Comparison of ENCODE assay signal across 8 cellular contexts in genomic region chrX:103248553-103248952, GRCh38. TPM values are rescaled to one million over a fixed set of nuclear protein-coding genes. Genes with fewer than 3 reads are reported as not detected.
DNase-seq lines count a peak whose midpoint lies in the region; ATAC-seq and TF ChIP-seq lines count a peak whose summit lies in the region.

No MANE protein-coding gene starts in this region.

- H3K79me2 ChIP-seq in neural progenitor cell (ENCODE audit: low read depth), result peaks cover 13% of the 10 kb centered on the region

- H3K27ac ChIP-seq in brain microvascular endothelial cell (no peak overlapping the region), neural progenitor cell (no peak overlapping the region)

- H3K4me3 Mint-ChIP-seq in neural progenitor cell, result no peak overlapping the region

- peaks cover 8% of the 10 kb centered on the region for H3K36me3 Mint-ChIP-seq in neural progenitor cell

- no peaks in the 10 kb centered on the region for H3K9me3 ChIP-seq in neural progenitor cell (ENCODE audit: low read depth)

- H3K27me3 ChIP-seq in brain microvascular endothelial cell (replicated peaks), result no peaks in the 10 kb centered on the region
- H3K27me3 ChIP-seq in neural progenitor cell, result no peaks in the 10 kb centered on the region

- no peak overlapping the region for H3K9ac ChIP-seq in neural progenitor cell

- peaks cover 3% of the 10 kb centered on the region for H3K4me1 ChIP-seq in neural progenitor cell

- H2AFZ ChIP-seq in neural progenitor cell (replicated peaks), result no peak overlapping the region

- TF ChIP-seq CTCF in brain microvascular endothelial cell (IDR thresholded peaks at IDR 0.05; ENCODE audit: low read depth, low read length, missing control alignments) (peak; percentile 40), neural progenitor cell (IDR thresholded peaks at IDR 0.05) (peak; percentile 32)

- H4K20me1 ChIP-seq in neural progenitor cell (ENCODE audit: low read depth), result no peaks in the 10 kb centered on the region

- DNase-seq in NCI-H2029 treated with DMSO at 0.1 percent for 48 hours (lab: John Stamatoyannopoulos, UW) (peak; percentile 8), NCI-H2029 (lab: John Stamatoyannopoulos, UW) (no peak), brain microvascular endothelial cell (no peak), neural progenitor cell (ENCODE audit: low spot score) (no peak), COLO668 (lab: John Stamatoyannopoulos, UW; ENCODE audit: unreplicated experiment) (no peak)
- no peak for DNase-seq in activated CD4-positive, CD25-positive, alpha-beta regulatory T cell (lab: John Stamatoyannopoulos, UW)

- H3K36me3 ChIP-seq in brain microvascular endothelial cell (replicated peaks) (no peaks in the 10 kb centered on the region), neural progenitor cell (no peaks in the 10 kb centered on the region)

- no peak overlapping the region for H3K4me2 ChIP-seq in neural progenitor cell

- H3K4me3 ChIP-seq in brain microvascular endothelial cell (ENCODE audit: low read depth, low read length), result no peak overlapping the region
- no peak overlapping the region for H3K4me3 ChIP-seq in neural progenitor cell

- no peaks in the 10 kb centered on the region for H3K27me3 Mint-ChIP-seq in neural progenitor cell (ENCODE audit: insufficient read depth, low read depth)

- H3K9me3 Mint-ChIP-seq in neural progenitor cell, result no peaks in the 10 kb centered on the region

- H3F3A ChIP-seq in neural progenitor cell (ENCODE audit: low read depth), result peaks cover 5% of the 10 kb centered on the region

- ATAC-seq in HG03469 (IDR thresholded peaks at IDR 0.05; ENCODE audit: unreplicated experiment), result peak; percentile 44
- ATAC-seq in HG03097 (IDR thresholded peaks at IDR 0.05; ENCODE audit: low FRiP score, unreplicated experiment), result no peak

- no peak overlapping the region for H3K27ac Mint-ChIP-seq in neural progenitor cell

- in situ Hi-C loops in brain microvascular endothelial cell (cut with HindIII; ENCODE audit: low pct_ligation_motif_present, low sequenced_read_pairs), result no loop called here

- H3K4me1 Mint-ChIP-seq in neural progenitor cell, result peaks cover 4% of the 10 kb centered on the region

RNA-seq across cellular contexts. Expression of gene TCEAL8, which starts 6.4 kb away (rescaled TPM):
- 95.7 and 160 TPM in 2 replicates for total RNA-seq in neural progenitor cell (ENCODE audit: low replicate concordance)

RNA-seq across cellular contexts. Expression of gene TCEAL5, which starts 28.0 kb away (rescaled TPM):
- total RNA-seq in neural progenitor cell (ENCODE audit: low replicate concordance), result 0.12 TPM in 1 of 2 replicates, not detected in the other

RNA-seq across cellular contexts. Expression of gene BEX4, which starts 33.6 kb away (rescaled TPM):
- total RNA-seq in neural progenitor cell (ENCODE audit: low replicate concordance), result 64.0 and 106 TPM in 2 replicates
